Comparison of ENCODE assay signal across 23 cellular contexts in the genomic region with DNA sequence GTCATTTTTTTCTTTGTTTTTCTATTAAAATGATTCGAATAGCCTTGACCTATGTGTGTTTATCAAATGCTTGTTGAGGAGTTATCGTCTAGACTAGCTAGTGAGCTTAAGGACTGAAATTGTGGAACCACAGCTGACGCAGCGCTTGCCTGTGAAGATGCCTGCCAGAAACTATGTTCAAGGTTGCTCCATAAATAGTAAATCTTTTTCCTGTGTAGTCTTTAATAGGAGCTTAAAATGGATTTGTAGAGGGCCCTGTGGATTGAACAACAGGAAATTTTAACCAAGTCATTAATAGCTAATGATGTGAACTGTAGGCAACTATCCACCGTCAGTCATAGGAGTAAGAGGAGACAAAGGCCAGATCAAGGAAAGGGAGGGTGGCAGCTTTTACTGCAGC.
DNase-seq lines count a peak whose midpoint lies in the region; ATAC-seq and TF ChIP-seq lines count a peak whose summit lies in the region.
"Had no signal": no experiment of that assay in that cellular context is flagged by ENCODE, and none has a peak within 500 bp of the region (broad histone marks: within the 10 kb centered on the region; RNA-seq: fewer than 3 reads in every experiment).

No MANE protein-coding gene starts in this region.

- no peak overlapping the region for H3K9ac ChIP-seq in neuronal stem cell (ENCODE audit: low read depth, low read length, poor library complexity)

- intact Hi-C loops in heart right ventricle (cut with DNase I) (loop anchor here in 7 of 10 donors (5.0 to 10.0 kb wide), 6 partner anchors 55 to 215 kb away; a partner anchor contains a TSS), cardiac septum (cut with DNase I) (loop anchor here (2.0 to 10.0 kb wide), 3 partner anchors 81 to 185 kb away; no protein-coding TSS in a partner anchor), left ventricle myocardium inferior (cut with micrococcal nuclease) (loop anchor here (10.0 kb wide), 1 partner anchor 135 kb away; no protein-coding TSS in a partner anchor)

- no peak overlapping the region for H4K91ac ChIP-seq in neuronal stem cell (ENCODE audit: low read depth, low read length, poor library complexity)

- H2AFZ ChIP-seq in neuronal stem cell (ENCODE audit: low read length) = peak overlapping the region; percentile 58

- WGBS in heart right ventricle, 2 donors = 42 to 65% methylated on average over 5 of the region's 5 CpGs
- WGBS in neuronal stem cell (ENCODE audit: extremely low coverage in 2 of 2, insufficient read length in 2 of 2, insufficient replicate concordance in 1 of 2), 2 donors = no CpG with 5 or more reads among the region's 5 CpGs

- no peaks in the 10 kb centered on the region for H3K79me1 ChIP-seq in neuronal stem cell (ENCODE audit: low read depth, low read length)

- ATAC-seq in heart right ventricle (peak in 7 of 8 donors; percentile 60 to 83 (median 75)), GM18858 (IDR thresholded peaks at IDR 0.05; ENCODE audit: unreplicated experiment) (no peak), GM18517 (IDR thresholded peaks at IDR 0.05; ENCODE audit: unreplicated experiment) (no peak)
- ATAC-seq: esophagus mucosa, gastroesophageal sphincter, GM12878 had no signal

- H3K4me2 ChIP-seq in neuronal stem cell (ENCODE audit: insufficient read depth, low read length, poor library complexity, severe bottlenecking) = no peak overlapping the region

- no peak overlapping the region for H3K4ac ChIP-seq in neuronal stem cell (ENCODE audit: low read length)

- no peak overlapping the region for H2BK5ac ChIP-seq in neuronal stem cell (ENCODE audit: low read length)

- H3K36me3 ChIP-seq in heart right ventricle = no peaks in the 10 kb centered on the region
- H3K36me3 ChIP-seq in left ventricle myocardium inferior = no peaks in the 10 kb centered on the region
- H3K36me3 ChIP-seq in neuronal stem cell (replicated peaks in 1 of 2; ENCODE audit: control insufficient read depth in 2 of 2, insufficient read depth in 2 of 2, low read length in 2 of 2) = no peaks in the 10 kb centered on the region
- H3K36me3 ChIP-seq: gastroesophageal sphincter, tibial artery had no signal

- H3K27ac ChIP-seq in heart right ventricle = peak overlapping the region in 7 of 10 donors; percentile 4 to 84 (median 19)
- H3K27ac ChIP-seq in left ventricle myocardium inferior (replicated peaks) = peak overlapping the region; percentile 56
- no peak overlapping the region for H3K27ac ChIP-seq in neuronal stem cell (replicated peaks; ENCODE audit: low read length)
- H3K27ac ChIP-seq: gastroesophageal sphincter, tibial artery had no signal

- H3K23ac ChIP-seq in neuronal stem cell (ENCODE audit: low read depth, low read length, poor library complexity) = no peak overlapping the region

- no peak for TF ChIP-seq CTCF in heart right ventricle (IDR thresholded peaks at IDR 0.05)
- TF ChIP-seq CTCF in left ventricle myocardium inferior (IDR thresholded peaks at IDR 0.05; ENCODE audit: borderline replicate concordance) = no peak

- H3K27me3 ChIP-seq in heart right ventricle (no peaks in the 10 kb centered on the region), left ventricle myocardium inferior (ENCODE audit: low read depth) (no peaks in the 10 kb centered on the region), neuronal stem cell (ENCODE audit: control insufficient read depth in 3 of 3, insufficient read depth in 3 of 3, low read depth in 1 of 3, low read length in 3 of 3) (no peaks in the 10 kb centered on the region)
- H3K27me3 ChIP-seq: gastroesophageal sphincter, tibial artery had no signal

- H2BK15ac ChIP-seq in neuronal stem cell (ENCODE audit: low read length) = no peak overlapping the region

- H2BK120ac ChIP-seq in neuronal stem cell (ENCODE audit: low read depth, low read length) = no peak overlapping the region

- no peak overlapping the region for H3K18ac ChIP-seq in neuronal stem cell (ENCODE audit: low read length)

- H3K4me3 ChIP-seq in heart right ventricle (no peak overlapping the region), left ventricle myocardium inferior (no peak overlapping the region), neuronal stem cell (ENCODE audit: low read length in 2 of 2) (no peak overlapping the region)
- H3K4me3 ChIP-seq: gastroesophageal sphincter, GM12878, tibial artery had no signal

- no peaks in the 10 kb centered on the region for H3K9me3 ChIP-seq in heart right ventricle
- H3K9me3 ChIP-seq in left ventricle myocardium inferior (replicated peaks) = no peaks in the 10 kb centered on the region
- no peaks in the 10 kb centered on the region for H3K9me3 ChIP-seq in neuronal stem cell (replicated peaks in 1 of 2; ENCODE audit: control insufficient read depth in 2 of 2, insufficient read depth in 1 of 2, low read depth in 1 of 2, low read length in 2 of 2)
- H3K9me3 ChIP-seq: gastroesophageal sphincter, tibial artery had no signal

- no peak for TF ChIP-seq POLR2A in erythroblast (IDR thresholded peaks at IDR 0.05; ENCODE audit: low read length)

- no peak overlapping the region for H2AK5ac ChIP-seq in neuronal stem cell (ENCODE audit: low read depth, low read length)

- no peak overlapping the region for H3K14ac ChIP-seq in neuronal stem cell (ENCODE audit: low read length)

- H3K4me1 ChIP-seq in heart right ventricle (peaks cover 0 to 60% (median 30%) of the 10 kb centered on the region in 9 donors), left ventricle myocardium inferior (peaks cover 61% of the 10 kb centered on the region), neuronal stem cell (ENCODE audit: control insufficient read depth in 2 of 2, insufficient read depth in 1 of 2, low read depth in 1 of 2, low read length in 2 of 2) (no peaks in the 10 kb centered on the region)

- peak in 1 of 2 donors; percentile 19 for DNase-seq in heart right ventricle
- DNase-seq in cardiac septum (ENCODE audit: low spot score) = no peak
- no peak for DNase-seq in left ventricle myocardium inferior
- no peak for DNase-seq in neuronal stem cell (ENCODE audit: low spot score)
- DNase-seq in NCI-H2171 (lab: John Stamatoyannopoulos, UW) = no peak
- no peak for DNase-seq in erythroblast (lab: John Stamatoyannopoulos, UW)
- DNase-seq: activated naive CD4-positive, alpha-beta T cell treated with anti-CD3 and anti-CD28 coated beads for 36 hours; activated T-cell treated with anti-CD3 and anti-CD28 coated beads, Interleukin-2, amount 50 U/mL, for 48 hours; central memory CD4-positive, alpha-beta T cell; DND-41; HFFc6; Kasumi-1; NCI-H187 treated with DMSO at 0.1 percent for 48 hours; NCI-H774; stimulated activated CD4-positive, alpha-beta T cell treated with anti-CD3 and anti-CD28 coated beads, Interleukin-4, amount 100 ng/mL, for 1 hour; stimulated activated naive CD4-positive, alpha-beta T cell; T1000; tibial artery had no signal

- H4K8ac ChIP-seq in neuronal stem cell (ENCODE audit: low read depth, low read length) = no peak overlapping the region

- no peak overlapping the region for H2BK12ac ChIP-seq in neuronal stem cell (ENCODE audit: low read length)

Comparison
In these comparisons a context has a peak if more than half of its experiments do, and no peak if none do; other contexts are left out.
1. ATAC-seq: peak in heart right ventricle (7 of 8); none in GM18858 (single experiment) and GM18517 (single experiment).